In the genomic region with DNA sequence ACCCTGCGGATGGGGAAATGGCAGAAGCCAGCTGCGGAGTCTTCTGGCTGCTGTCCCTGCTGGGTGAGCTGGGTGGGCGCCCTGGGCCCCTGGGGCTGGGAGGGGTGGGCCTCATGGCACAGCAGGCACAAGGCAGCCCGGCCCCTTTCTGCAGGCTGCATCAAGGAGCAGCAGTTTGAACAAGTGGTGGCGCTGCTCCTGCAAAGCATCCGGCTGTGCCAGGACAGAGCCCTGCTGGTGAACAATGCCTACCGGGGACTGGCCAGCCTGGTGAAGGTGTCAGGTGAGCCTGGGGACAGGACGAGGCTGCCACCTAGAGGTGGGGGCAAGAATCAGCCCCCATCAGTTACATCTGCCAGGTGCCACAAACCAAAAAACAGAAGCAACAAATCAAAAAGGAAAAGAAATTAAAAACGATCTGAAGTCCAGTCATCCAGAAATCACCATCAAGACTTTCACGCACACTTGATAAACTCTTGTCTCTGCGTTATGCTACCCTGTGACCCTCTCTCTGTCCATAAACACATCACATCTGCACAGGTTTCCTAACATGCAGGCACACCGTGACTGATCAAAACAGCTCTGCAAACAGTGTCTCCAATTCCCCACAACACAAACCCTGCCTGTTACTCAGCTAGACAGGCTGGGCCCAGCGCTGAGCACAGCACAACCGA, we compare ENCODE assay signal across 8 cellular contexts.
A peak's percentile ranks its signal among the peaks of the same experiment; 100 is the strongest.
DNase-seq lines count a peak whose midpoint lies in the region; ATAC-seq and TF ChIP-seq lines count a peak whose summit lies in the region.

No MANE protein-coding gene starts in this region.

- TF ChIP-seq CTCF in GM06990 (IDR thresholded peaks at IDR 0.05; ENCODE audit: insufficient read depth, low read length, poor library complexity, severe bottlenecking) = peak; percentile 69

- H3K4me3 ChIP-seq in GM06990 (replicated peaks; ENCODE audit: low read depth, low read length) = no peak overlapping the region

- DNase-seq in GM06990 (ENCODE audit: extremely low read depth, insufficient read length) (no peak), NCI-H748 (lab: John Stamatoyannopoulos, UW; ENCODE audit: unreplicated experiment) (peak; percentile 66), germinal center (ENCODE audit: low spot score) (peak; percentile 37), GOT3 (lab: John Stamatoyannopoulos, UW) (no peak), T1000 (lab: John Stamatoyannopoulos, UW) (no peak)
- DNase-seq in activated T-cell treated with anti-CD3 and anti-CD28 coated beads, Interleukin-2, amount 50 U/mL, for 48 hours = peak; percentile 66 to 75
- peak; percentile 50 for DNase-seq in stimulated activated CD4-positive, alpha-beta T cell treated with anti-CD3 and anti-CD28 coated beads, Interleukin-4, amount 100 ng/mL, for 4 hours

- H3K36me3 ChIP-seq in GM06990 (ENCODE audit: control insufficient read depth, insufficient read depth, low read length) = peaks cover 28% of the 10 kb centered on the region

- H3K27me3 ChIP-seq in GM06990 (replicated peaks; ENCODE audit: control insufficient read depth, insufficient read depth, low read length) = no peaks in the 10 kb centered on the region

- no peak for ATAC-seq in GM18861 (IDR thresholded peaks at IDR 0.05; ENCODE audit: unreplicated experiment)

Comparison
In these comparisons a context has a peak if more than half of its experiments do, and no peak if none do; other contexts are left out.
1. DNase-seq: peak in NCI-H748 (single experiment), activated T-cell treated with anti-CD3 and anti-CD28 coated beads, Interleukin-2, amount 50 U/mL, for 48 hours (2 of 2), germinal center (single experiment) and stimulated activated CD4-positive, alpha-beta T cell treated with anti-CD3 and anti-CD28 coated beads, Interleukin-4, amount 100 ng/mL, for 4 hours (2 of 2); none in GM06990 (single experiment), GOT3 (single experiment) and T1000 (single experiment).